In the genomic region with DNA sequence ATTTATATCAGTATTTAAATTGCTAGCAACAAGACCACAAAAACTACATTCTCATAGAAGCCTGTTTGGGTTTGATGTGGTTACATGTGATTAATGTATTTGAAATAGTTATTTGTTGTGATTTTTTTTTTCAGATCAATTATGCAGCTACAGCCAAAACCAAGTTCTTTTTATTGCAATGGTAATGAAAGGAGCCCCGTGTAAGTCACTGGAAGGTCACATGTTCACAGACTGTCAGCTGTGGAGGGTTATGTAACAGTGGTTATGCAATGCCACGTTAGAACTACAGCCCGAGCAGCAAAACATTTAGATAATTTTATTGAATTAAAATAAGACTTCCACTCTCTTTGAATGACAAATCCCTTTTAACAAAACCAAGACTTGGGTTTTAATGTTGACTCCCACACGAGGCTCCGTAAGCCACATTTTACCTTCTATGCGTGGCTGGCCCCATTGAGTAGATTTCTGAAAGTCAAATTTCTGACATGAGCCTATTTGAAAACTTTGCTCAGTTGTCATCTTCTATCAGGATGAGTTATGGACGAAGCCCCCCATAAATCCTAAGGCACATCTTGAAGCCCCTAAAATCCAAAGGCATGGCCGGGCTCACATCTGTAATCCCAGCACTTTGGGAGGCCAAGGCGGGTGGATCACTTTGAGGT, we compare ENCODE assay signal across 8 cellular contexts. TPM values are rescaled to one million over a fixed set of nuclear protein-coding genes. Genes with fewer than 3 reads are reported as not detected.
DNase-seq lines count a peak whose midpoint lies in the region; ATAC-seq, FAIRE-seq and TF ChIP-seq lines count a peak whose summit lies in the region.

No MANE protein-coding gene starts in this region.

- intact Hi-C loops in adrenal gland (cut with DNase I) (loop anchor here in 1 of 2 donors (10.0 kb wide), 1 partner anchor 46 kb away; the partner anchor contains the start of gene SEC14L1), left cardiac atrium (cut with DNase I) (loop anchor here (5.0 kb wide), 2 partner anchors 43 to 48 kb away; partner anchors contain the start of gene SEC14L1 (in 1 of the 2))

- H3K27ac ChIP-seq in adrenal gland = peak overlapping the region; percentile 67 to 92 (median 84)
- peak overlapping the region; percentile 46 to 57 for H3K27ac ChIP-seq in small intestine (ENCODE audit: low read depth in 1 of 2, low read length in 1 of 2)

- 33 to 36% (median 35%) methylated on average over 9 of the region's 9 CpGs for WGBS in adrenal gland, 4 donors
- WGBS in small intestine, 3 donors = 51 to 55% (median 52%) methylated on average over 9 of the region's 9 CpGs

- DNase-seq in LHCN-M2 (ENCODE audit: low read depth) = peak; percentile 72
- peak; percentile 74 to 92 (median 79) for DNase-seq in adrenal gland
- no peak for DNase-seq in left cardiac atrium
- DNase-seq in small intestine = peak; percentile 66
- DNase-seq in stimulated activated CD8-positive, alpha-beta memory T cell treated with anti-CD3 and anti-CD28 coated beads, Interleukin-4, amount 100 ng/mL, for 48 hours = no peak
- no peak for DNase-seq in GDM1 (lab: John Stamatoyannopoulos, UW)
- no peak for DNase-seq in NCI-H146 (lab: John Stamatoyannopoulos, UW)
- no peak for DNase-seq in SK-N-DZ (ENCODE audit: low spot score)

- ATAC-seq in left cardiac atrium = peak; percentile 65 to 83

- H3K27me3 ChIP-seq in adrenal gland (no peaks in the 10 kb centered on the region), small intestine (ENCODE audit: control insufficient read depth in 2 of 2, insufficient read depth in 2 of 2, low read length in 2 of 2) (no peaks in the 10 kb centered on the region)

- H3K9me3 ChIP-seq in adrenal gland (replicated peaks in 1 of 3) (no peaks in the 10 kb centered on the region), small intestine (ENCODE audit: control insufficient read depth, low read depth) (no peaks in the 10 kb centered on the region)

- TF ChIP-seq POLR2A in adrenal gland (IDR thresholded peaks at IDR 0.05) = peak; percentile 3 to 51

- TF ChIP-seq CTCF in adrenal gland (IDR thresholded peaks at IDR 0.05) = no peak

- no peak overlapping the region for H3K4me3 ChIP-seq in adrenal gland
- no peak overlapping the region for H3K4me3 ChIP-seq in small intestine (ENCODE audit: low read depth in 1 of 2, low read length in 2 of 2)

- peaks cover 27 to 43% of the 10 kb centered on the region in 2 donors for H3K4me1 ChIP-seq in adrenal gland (replicated peaks in 1 of 2)
- peaks cover 0 to 2% of the 10 kb centered on the region in 2 donors for H3K4me1 ChIP-seq in small intestine (ENCODE audit: control insufficient read depth in 2 of 2, insufficient read depth in 1 of 2, low read depth in 1 of 2, low read length in 1 of 2)

- FAIRE-seq in small intestine (lab: Jason Lieb, UNC) = no peak

- H3K36me3 ChIP-seq in adrenal gland (replicated peaks in 1 of 2) (peaks cover 0 to 19% of the 10 kb centered on the region in 2 donors), small intestine (ENCODE audit: control insufficient read depth in 2 of 2, insufficient read depth in 2 of 2, low read length in 2 of 2) (peaks cover 2% of the 10 kb centered on the region in 2 donors)

RNA-seq across cellular contexts. Expression of gene SEC14L1, which starts 41.8 kb away (rescaled TPM):
- total RNA-seq in LHCN-M2 (2014; rRNA removed) (23.1 and 27.0 TPM in 2 replicates), adrenal gland (100 to 1,000 TPM; 130 to 255 (median 199) TPM), left cardiac atrium (10 to 100 TPM; 71.6 to 82.2 TPM)
- 56.1 TPM for polyA plus RNA-seq in LHCN-M2 (2012)
- polyA plus RNA-seq in adrenal gland (100 to 1,000 TPM in 2 of 3 donors, 10 to 100 TPM in 1; 61.8 to 125 (median 119) TPM), small intestine (10 to 100 TPM; 14.5 to 27.4 (median 17.8) TPM)
- polyA plus RNA-seq in SK-N-DZ (2014; cell fraction: cytosol; rRNA removed) = 17.1 and 19.5 TPM in 2 replicates
- 11.7 and 21.8 TPM in 2 replicates for polyA plus RNA-seq in SK-N-DZ (2014; cell fraction: nucleus; rRNA removed)

Comparison
In these comparisons a context has a peak if more than half of its experiments do, and no peak if none do; other contexts are left out.
1. DNase-seq: peak in LHCN-M2 (single experiment), adrenal gland (7 of 7) and small intestine (single experiment); none in left cardiac atrium (single experiment), stimulated activated CD8-positive, alpha-beta memory T cell treated with anti-CD3 and anti-CD28 coated beads, Interleukin-4, amount 100 ng/mL, for 48 hours (single experiment), GDM1 (single experiment), NCI-H146 (single experiment) and SK-N-DZ (single experiment).